ENCODE assay signal across 25 cellular contexts in the genomic region with DNA sequence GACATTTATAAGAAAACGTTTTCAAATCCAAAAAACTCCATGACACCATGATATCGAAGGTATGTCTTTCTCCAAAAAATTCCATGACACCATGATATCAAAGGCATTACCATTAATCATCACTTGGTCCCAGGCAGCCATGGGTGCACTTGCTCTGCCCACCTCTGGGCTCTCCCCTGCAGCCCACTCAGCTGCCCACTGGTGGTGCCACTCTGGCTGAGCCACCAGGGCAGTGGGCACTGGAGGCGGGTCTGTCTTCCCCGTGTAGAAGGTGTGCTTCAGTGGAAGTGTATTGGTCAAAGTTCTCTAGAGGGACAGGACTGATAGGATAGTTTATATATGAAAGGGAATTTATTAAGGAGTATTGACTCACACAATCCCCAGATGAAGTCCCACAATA.
"Had no signal": no experiment of that assay in that cellular context is flagged by ENCODE, and none has a peak within 500 bp of the region (broad histone marks: within the 10 kb centered on the region; RNA-seq: fewer than 3 reads in every experiment).

No MANE protein-coding gene starts in this region.

- H3K4me1 Mint-ChIP-seq: endodermal cell had no signal

- H3K4me3 Mint-ChIP-seq: dendritic cell treated with granulocyte-macrophage colony-stimulating factor and Interleukin-4, amounts not matched to agents 40 ng/mL and 50 ng/mL, for 4 days; effector memory CD8-positive, alpha-beta T cell; endodermal cell had no signal

- ATAC-seq: effector memory CD8-positive, alpha-beta T cell; esophagus mucosa; foreskin keratinocyte; gastrocnemius medialis; gastroesophageal sphincter; heart left ventricle; heart right ventricle had no signal

- H3K9me3 ChIP-seq: colonic mucosa, esophagus muscularis mucosa, esophagus squamous epithelium, gastrocnemius medialis, gastroesophageal sphincter had no signal

- H3K27ac ChIP-seq: colonic mucosa, coronary artery, dorsolateral prefrontal cortex, epithelial cell of prostate, esophagus muscularis mucosa, esophagus squamous epithelium, foreskin keratinocyte, gastrocnemius medialis, gastroesophageal sphincter, heart left ventricle, heart right ventricle had no signal

- H3K27ac Mint-ChIP-seq: dendritic cell treated with granulocyte-macrophage colony-stimulating factor and Interleukin-4, amounts not matched to agents 40 ng/mL and 50 ng/mL, for 4 days; effector memory CD8-positive, alpha-beta T cell; endodermal cell had no signal

- H3K4me1 ChIP-seq: colonic mucosa, foreskin keratinocyte, gastrocnemius medialis had no signal

- DNase-seq: colonic mucosa; cortex of kidney; dermis blood vessel endothelial cell; dorsolateral prefrontal cortex; effector CD4-positive, alpha-beta T cell; effector CD8-positive, alpha-beta T cell; effector memory CD4-positive, alpha-beta T cell; effector memory CD8-positive, alpha-beta T cell; endodermal cell; erythroblast; esophagus squamous epithelium; foreskin fibroblast; foreskin keratinocyte; foreskin melanocyte; gastrocnemius medialis; glutamatergic neuron; head of caudate nucleus; heart left ventricle; heart right ventricle had no signal

- H3K9me3 Mint-ChIP-seq: dendritic cell treated with granulocyte-macrophage colony-stimulating factor and Interleukin-4, amounts not matched to agents 40 ng/mL and 50 ng/mL, for 4 days; effector memory CD8-positive, alpha-beta T cell had no signal

- H3K36me3 ChIP-seq: colonic mucosa, esophagus muscularis mucosa, esophagus squamous epithelium, gastrocnemius medialis, gastroesophageal sphincter, heart left ventricle, heart right ventricle had no signal

- H3K4me3 ChIP-seq: colonic mucosa, coronary artery, dorsolateral prefrontal cortex, esophagus muscularis mucosa, esophagus squamous epithelium, gastrocnemius medialis, gastroesophageal sphincter, heart left ventricle, heart right ventricle had no signal

- H3K27me3 ChIP-seq: colonic mucosa, dorsolateral prefrontal cortex, esophagus muscularis mucosa, esophagus squamous epithelium, foreskin keratinocyte, gastrocnemius medialis, gastroesophageal sphincter, heart left ventricle, heart right ventricle had no signal
